In genomic region chr7:29035044-29035740, GRCh38 we compare ENCODE assay signal across 10 cellular contexts.
A peak's percentile ranks its signal among the peaks of the same experiment; 100 is the strongest.
DNase-seq lines count a peak whose midpoint lies in the region; ATAC-seq, FAIRE-seq and TF ChIP-seq lines count a peak whose summit lies in the region.
"Had no signal": no experiment of that assay in that cellular context is flagged by ENCODE, and none has a peak within 500 bp of the region (broad histone marks: within the 10 kb centered on the region; RNA-seq: fewer than 3 reads in every experiment).

No MANE protein-coding gene starts in this region.

- no peak for TF ChIP-seq CTCF in adrenal gland (IDR thresholded peaks at IDR 0.05)
- no peak for TF ChIP-seq CTCF in keratinocyte (optimal IDR thresholded peaks at IDR 0.05 in 1 of 3, IDR thresholded peaks at IDR 0.05 in 1 of 3, conservative IDR thresholded peaks at IDR 0.05 in 1 of 3; ENCODE audit: extremely low read depth in 1 of 3, insufficient read depth in 2 of 3, low read length in 3 of 3)
- no peak for TF ChIP-seq CTCF in MM.1S (IDR thresholded peaks at IDR 0.05; ENCODE audit: low read length)

- peak overlapping the region in 1 of 5 donors; percentile 13 for H3K27ac ChIP-seq in adrenal gland
- H3K27ac ChIP-seq in keratinocyte (ENCODE audit: control insufficient read depth, insufficient read depth, low read length) = no peak overlapping the region
- H3K27ac ChIP-seq in MM.1S (ENCODE audit: low read length) = no peak overlapping the region

- H3K9ac ChIP-seq in keratinocyte (ENCODE audit: control insufficient read depth, extremely low read depth, insufficient read depth, low read length) (no peak overlapping the region), MM.1S (ENCODE audit: low read length) (no peak overlapping the region)

- H3K79me2 ChIP-seq in keratinocyte (ENCODE audit: control insufficient read depth, insufficient read depth, low read length) = no peaks in the 10 kb centered on the region
- H3K79me2 ChIP-seq in MM.1S (ENCODE audit: low read length) = no peaks in the 10 kb centered on the region

- H3K9me1 ChIP-seq in keratinocyte (ENCODE audit: control insufficient read depth, extremely low read depth, insufficient read depth, low read length) = no peaks in the 10 kb centered on the region

- DNase-seq in A172 (ENCODE audit: low spot score) = peak; percentile 96
- DNase-seq in HT1080 (ENCODE audit: low read depth) = peak; percentile 96
- DNase-seq in adrenal gland = peak in 5 of 7 donors; percentile 27 to 52 (median 36)
- no peak for DNase-seq in keratinocyte (ENCODE audit: low read depth, low spot score)
- DNase-seq in NCI-H1417 (lab: John Stamatoyannopoulos, UW) = no peak
- no peak for DNase-seq in MM.1S
- no peak for DNase-seq in cortex of kidney (lab: John Stamatoyannopoulos, UW)
- DNase-seq: NCI-H1436 treated with DMSO at 0.1 percent for 48 hours had no signal

- no peak for TF ChIP-seq POLR2A in adrenal gland (IDR thresholded peaks at IDR 0.05)

- H3K9me2 ChIP-seq in MM.1S (replicated peaks; ENCODE audit: insufficient read depth, low read length) = no peaks in the 10 kb centered on the region

- H3K4me1 ChIP-seq in adrenal gland (replicated peaks in 1 of 2) (peaks cover 0 to 20% of the 10 kb centered on the region in 2 donors), keratinocyte (ENCODE audit: control insufficient read depth, extremely low read depth, insufficient read depth, low read length) (peaks cover 3% of the 10 kb centered on the region), MM.1S (ENCODE audit: low read length) (no peaks in the 10 kb centered on the region)

- no peak overlapping the region for H2AFZ ChIP-seq in keratinocyte (ENCODE audit: control insufficient read depth, low read length)
- no peak overlapping the region for H2AFZ ChIP-seq in MM.1S (ENCODE audit: low read length)

- dilution Hi-C loops in keratinocyte (cut with MboI; ENCODE audit: extremely low pct_ligation_motif_present, low sequenced_read_pairs) = no loop called here

- H4K20me1 ChIP-seq in keratinocyte (ENCODE audit: control insufficient read depth, extremely low read depth, insufficient read depth, low read length) (no peaks in the 10 kb centered on the region), MM.1S (ENCODE audit: insufficient read depth, low read length) (no peaks in the 10 kb centered on the region)

- H3K27me3 ChIP-seq in adrenal gland (no peaks in the 10 kb centered on the region), keratinocyte (ENCODE audit: control insufficient read depth, extremely low read depth, insufficient read depth, low read length) (no peaks in the 10 kb centered on the region), MM.1S (replicated peaks; ENCODE audit: insufficient read depth, low read length) (no peaks in the 10 kb centered on the region)

- intact Hi-C loops in adrenal gland (cut with DNase I) = no loop called here

- H3K9me3 ChIP-seq in adrenal gland (replicated peaks in 1 of 3) (no peaks in the 10 kb centered on the region), keratinocyte (ENCODE audit: control insufficient read depth, low read depth, low read length) (no peaks in the 10 kb centered on the region), MM.1S (replicated peaks; ENCODE audit: insufficient read depth, low read length) (no peaks in the 10 kb centered on the region)

- FAIRE-seq in keratinocyte (lab: Jason Lieb, UNC) = peak; percentile 29

- 59 to 68% (median 66%) methylated on average over 8 of the region's 8 CpGs for WGBS in adrenal gland, 4 donors

- H3K36me3 ChIP-seq in adrenal gland (replicated peaks in 1 of 2) (no peaks in the 10 kb centered on the region), keratinocyte (ENCODE audit: control insufficient read depth in 2 of 2, extremely low read depth in 1 of 2, insufficient read depth in 2 of 2, low read length in 2 of 2) (no peaks in the 10 kb centered on the region), MM.1S (replicated peaks; ENCODE audit: insufficient read depth, low read length) (no peaks in the 10 kb centered on the region)

- H3K4me3 ChIP-seq in adrenal gland (no peak overlapping the region), keratinocyte (ENCODE audit: control insufficient read depth in 2 of 3, extremely low read depth in 1 of 3, insufficient read depth in 2 of 3, low read depth in 1 of 3, low read length in 3 of 3) (no peak overlapping the region), MM.1S (ENCODE audit: low read length) (no peak overlapping the region)

- no peak for ATAC-seq in GM19324 (IDR thresholded peaks at IDR 0.05; ENCODE audit: low FRiP score, unreplicated experiment)
- ATAC-seq: activated CD4-positive, CD25-positive, alpha-beta regulatory T cell treated with anti-CD3 and anti-CD28 coated beads, Interleukin-2, amount 50 U/mL, for 24 hours had no signal

- H3F3A ChIP-seq in MM.1S (ENCODE audit: insufficient read depth, low read length) = no peaks in the 10 kb centered on the region

- H3K4me2 ChIP-seq in keratinocyte (ENCODE audit: control insufficient read depth, extremely low read depth, insufficient read depth, low read depth, low read length) = no peak overlapping the region
- no peak overlapping the region for H3K4me2 ChIP-seq in MM.1S (ENCODE audit: low read depth, low read length)

Comparison
In these comparisons a context has a peak if more than half of its experiments do, and no peak if none do; other contexts are left out.
1. DNase-seq: peak in A172 (single experiment), HT1080 (single experiment) and adrenal gland (5 of 7); none in keratinocyte (single experiment), NCI-H1417 (0 of 3), MM.1S (single experiment) and cortex of kidney (single experiment).